ENCODE assay signal across 38 cellular contexts in genomic region chr7:66734006-66734405, GRCh38.
"Had no signal": no experiment of that assay in that cellular context is flagged by ENCODE, and none has a peak within 500 bp of the region (broad histone marks: within the 10 kb centered on the region; RNA-seq: fewer than 3 reads in every experiment).

No MANE protein-coding gene starts in this region.

- ATAC-seq: activated CD4-positive, alpha-beta T cell treated with anti-CD3 and anti-CD28 coated beads for 36 hours; activated CD4-positive, CD25-positive, alpha-beta regulatory T cell treated with anti-CD3 and anti-CD28 coated beads, Interleukin-2, amount 50 U/mL, for 24 hours; activated CD8-positive, alpha-beta memory T cell treated with anti-CD3 and anti-CD28 coated beads, Interleukin-2, amount 10 ng/mL, durations not matched to agents 7 days and 5 days; activated CD8-positive, alpha-beta T cell treated with anti-CD3 and anti-CD28 coated beads, Interleukin-2, amount 10 ng/mL, durations not matched to agents 7 days and 5 days; activated naive CD8-positive, alpha-beta T cell treated with anti-CD3 and anti-CD28 coated beads, Interleukin-2, amount 50 U/mL, for 24 hours; WTC11 had no signal

- H3K4me3 ChIP-seq: ascending aorta, cardiac muscle cell had no signal

- H3K4me3 Mint-ChIP-seq: activated CD4-positive, alpha-beta memory T cell treated with anti-CD3 and anti-CD28 coated beads, Interleukin-2, amount 10 ng/mL, durations not matched to agents 7 days and 5 days; activated CD4-positive, alpha-beta T cell treated with anti-CD3 and anti-CD28 coated beads for 36 hours; activated CD4-positive, alpha-beta T cell treated with anti-CD3 and anti-CD28 coated beads, Interleukin-2, amount 10 ng/mL, durations not matched to agents 7 days and 5 days; activated CD8-positive, alpha-beta memory T cell treated with anti-CD3 and anti-CD28 coated beads, Interleukin-2, amount 10 ng/mL, durations not matched to agents 7 days and 5 days; activated CD8-positive, alpha-beta T cell treated with anti-CD3 and anti-CD28 coated beads, Interleukin-2, amount 10 ng/mL, durations not matched to agents 7 days and 5 days; activated naive CD4-positive, alpha-beta T cell treated with anti-CD3 and anti-CD28 coated beads, Interleukin-2, amount 10 ng/mL, durations not matched to agents 7 days and 5 days; activated naive CD4-positive, alpha-beta T cell treated with anti-CD3 and anti-CD28 coated beads, Interleukin-2, amount 50 U/mL, for 24 hours; activated naive CD8-positive, alpha-beta T cell; activated naive CD8-positive, alpha-beta T cell treated with anti-CD3 and anti-CD28 coated beads, Interleukin-2, amount 10 ng/mL, durations not matched to agents 7 days and 5 days; activated naive CD8-positive, alpha-beta T cell treated with anti-CD3 and anti-CD28 coated beads, Interleukin-2, amount 50 U/mL, for 24 hours; activated T-cell treated with anti-CD3 and anti-CD28 coated beads, Interleukin-2, amount 50 U/mL, for 24 hours; brain; central memory CD8-positive, alpha-beta T cell; T-helper 2 cell treated with Interferon-gamma antibody and Interleukin-4, amounts not matched to agents 5 μg/mL and 100 μg/mL, for 36 hours; WTC11 had no signal

- DNase-seq: activated CD4-positive, alpha-beta memory T cell treated with anti-CD3 and anti-CD28 coated beads, Interleukin-2, amount 10 ng/mL, durations not matched to agents 7 days and 5 days; activated CD4-positive, alpha-beta T cell treated with anti-CD3 and anti-CD28 coated beads for 1 hour; activated CD4-positive, alpha-beta T cell treated with anti-CD3 and anti-CD28 coated beads for 36 hours; activated CD4-positive, alpha-beta T cell treated with anti-CD3 and anti-CD28 coated beads for 48 hours; activated CD4-positive, alpha-beta T cell treated with anti-CD3 and anti-CD28 coated beads, Interleukin-2, amount 10 ng/mL, durations not matched to agents 7 days and 5 days; activated CD4-positive, alpha-beta T cell treated with anti-CD3 and anti-CD28 coated beads, Interleukin-2, amount 50 U/mL, for 48 hours; activated CD4-positive, CD25-positive, alpha-beta regulatory T cell; activated CD8-positive, alpha-beta memory T cell treated with anti-CD3 and anti-CD28 coated beads for 24 hours; activated CD8-positive, alpha-beta memory T cell treated with anti-CD3 and anti-CD28 coated beads, Interleukin-2, amount 10 ng/mL, durations not matched to agents 7 days and 5 days; activated CD8-positive, alpha-beta memory T cell treated with anti-CD3 and anti-CD28 coated beads, Interleukin-2, amount 50 U/mL, for 48 hours; activated CD8-positive, alpha-beta T cell treated with anti-CD3 and anti-CD28 coated beads, Interleukin-2, amount 10 ng/mL, durations not matched to agents 7 days and 5 days; activated effector memory CD4-positive, alpha-beta T cell treated with Interleukin-2 at 50 U/mL for 16 hours; activated gamma-delta T cell; activated naive CD4-positive, alpha-beta T cell treated with anti-CD3 and anti-CD28 coated beads, Interleukin-2, amount 10 ng/mL, durations not matched to agents 7 days and 5 days; activated naive CD4-positive, alpha-beta T cell treated with Interleukin-2 at 50 U/mL for 16 hours; activated naive CD8-positive, alpha-beta T cell treated with anti-CD3 and anti-CD28 coated beads, Interleukin-2, amount 10 ng/mL, durations not matched to agents 7 days and 5 days; activated naive CD8-positive, alpha-beta T cell treated with anti-CD3 and anti-CD28 coated beads, Interleukin-2, amount 50 U/mL, for 24 hours; activated T-cell treated with anti-CD3 and anti-CD28 coated beads, Interleukin-2, amount 50 U/mL, for 24 hours; activated T-cell treated with anti-CD3 and anti-CD28 coated beads, Interleukin-2, amount 50 U/mL, for 48 hours; amygdala; anterior cingulate cortex; caudate nucleus; cerebellar nuclear complex; T-helper 2 cell; T-helper 9 cell; WERI-Rb-1 had no signal

- H3K27ac Mint-ChIP-seq: activated CD4-positive, alpha-beta memory T cell treated with anti-CD3 and anti-CD28 coated beads, Interleukin-2, amount 10 ng/mL, durations not matched to agents 7 days and 5 days; activated CD4-positive, alpha-beta T cell treated with anti-CD3 and anti-CD28 coated beads for 36 hours; activated CD4-positive, alpha-beta T cell treated with anti-CD3 and anti-CD28 coated beads, Interleukin-2, amount 10 ng/mL, durations not matched to agents 7 days and 5 days; activated CD8-positive, alpha-beta memory T cell treated with anti-CD3 and anti-CD28 coated beads, Interleukin-2, amount 10 ng/mL, durations not matched to agents 7 days and 5 days; activated CD8-positive, alpha-beta T cell treated with anti-CD3 and anti-CD28 coated beads, Interleukin-2, amount 10 ng/mL, durations not matched to agents 7 days and 5 days; activated naive CD4-positive, alpha-beta T cell treated with anti-CD3 and anti-CD28 coated beads, Interleukin-2, amount 10 ng/mL, durations not matched to agents 7 days and 5 days; activated naive CD4-positive, alpha-beta T cell treated with anti-CD3 and anti-CD28 coated beads, Interleukin-2, amount 50 U/mL, for 24 hours; activated naive CD8-positive, alpha-beta T cell; activated naive CD8-positive, alpha-beta T cell treated with anti-CD3 and anti-CD28 coated beads, Interleukin-2, amount 10 ng/mL, durations not matched to agents 7 days and 5 days; activated naive CD8-positive, alpha-beta T cell treated with anti-CD3 and anti-CD28 coated beads, Interleukin-2, amount 50 U/mL, for 24 hours; activated T-cell treated with anti-CD3 and anti-CD28 coated beads, Interleukin-2, amount 50 U/mL, for 24 hours; activated T-helper 2 cell treated with anti-CD3 and anti-CD28 coated beads, Interferon-gamma antibody, Interleukin-2, Interleukin-4, amounts not matched to agents 10 μg/mL and 5 μg/mL and 100 μg/mL, durations not matched to agents 14 hours and 24 hours and 36 hours; T-helper 2 cell treated with Interferon-gamma antibody and Interleukin-4, amounts not matched to agents 5 μg/mL and 100 μg/mL, for 36 hours; WTC11 had no signal

- H3K27me3 Mint-ChIP-seq: activated CD4-positive, alpha-beta memory T cell treated with anti-CD3 and anti-CD28 coated beads, Interleukin-2, amount 10 ng/mL, durations not matched to agents 7 days and 5 days; activated CD4-positive, alpha-beta T cell treated with anti-CD3 and anti-CD28 coated beads for 36 hours; activated CD4-positive, alpha-beta T cell treated with anti-CD3 and anti-CD28 coated beads, Interleukin-2, amount 10 ng/mL, durations not matched to agents 7 days and 5 days; activated CD8-positive, alpha-beta memory T cell treated with anti-CD3 and anti-CD28 coated beads, Interleukin-2, amount 10 ng/mL, durations not matched to agents 7 days and 5 days; activated naive CD4-positive, alpha-beta T cell treated with anti-CD3 and anti-CD28 coated beads, Interleukin-2, amount 10 ng/mL, durations not matched to agents 7 days and 5 days; activated naive CD4-positive, alpha-beta T cell treated with anti-CD3 and anti-CD28 coated beads, Interleukin-2, amount 50 U/mL, for 24 hours; activated naive CD8-positive, alpha-beta T cell; activated naive CD8-positive, alpha-beta T cell treated with anti-CD3 and anti-CD28 coated beads, Interleukin-2, amount 10 ng/mL, durations not matched to agents 7 days and 5 days; activated naive CD8-positive, alpha-beta T cell treated with anti-CD3 and anti-CD28 coated beads, Interleukin-2, amount 50 U/mL, for 24 hours; activated T-cell treated with anti-CD3 and anti-CD28 coated beads, Interleukin-2, amount 50 U/mL, for 24 hours; brain; central memory CD8-positive, alpha-beta T cell had no signal

- FAIRE-seq: bronchial epithelial cell, TTC549 had no signal
